In genomic region chr7:22083711-22084289, GRCh38 we compare ENCODE assay signal across 8 cellular contexts.
A peak's percentile ranks its signal among the peaks of the same experiment; 100 is the strongest.
DNase-seq lines count a peak whose midpoint lies in the region; ATAC-seq and TF ChIP-seq lines count a peak whose summit lies in the region.

No MANE protein-coding gene starts in this region.

- ATAC-seq in DND-41 (ENCODE audit: insufficient read depth, low read depth): no peak
- ATAC-seq in natural killer cell treated with Interleukin-12 subunit alpha and Interleukin-12 subunit beta and Interleukin-15 and Interleukin-18, amount 100 ng/mL, for 72 hours: no peak
- ATAC-seq in GM18868 (IDR thresholded peaks at IDR 0.05; ENCODE audit: unreplicated experiment): no peak

- TF ChIP-seq CTCF in DND-41 (IDR thresholded peaks at IDR 0.05; ENCODE audit: borderline replicate concordance, extremely low read depth, low read length, poor library complexity, severe bottlenecking) (no peak), NB4 (IDR thresholded peaks at IDR 0.05; ENCODE audit: low read depth, low read length) (no peak)

- H3K9me3 ChIP-seq in DND-41 (ENCODE audit: insufficient read depth, low read length, severe bottlenecking): no peaks in the 10 kb centered on the region
- no peaks in the 10 kb centered on the region for H3K9me3 ChIP-seq in effector memory CD4-positive, alpha-beta T cell (ENCODE audit: control insufficient read depth, low read length)

- peak overlapping the region; percentile 53 to 72 for H3K27ac Mint-ChIP-seq in natural killer cell treated with Interleukin-12 subunit alpha and Interleukin-12 subunit beta and Interleukin-15 and Interleukin-18, amount 100 ng/mL, for 72 hours

- H3K4me1 ChIP-seq in DND-41 (ENCODE audit: insufficient read depth, low read length): peaks cover 19% of the 10 kb centered on the region
- H3K4me1 ChIP-seq in effector memory CD4-positive, alpha-beta T cell (ENCODE audit: control insufficient read depth, insufficient read depth, low read length, poor library complexity, severe bottlenecking): peaks cover 7% of the 10 kb centered on the region

- H2AFZ ChIP-seq in DND-41 (ENCODE audit: low read depth, low read length): peak overlapping the region; percentile 93

- no peaks in the 10 kb centered on the region for H3K79me2 ChIP-seq in DND-41 (ENCODE audit: insufficient read depth, low read length)

- H3K27me3 ChIP-seq in DND-41 (ENCODE audit: insufficient read depth, low read length, poor library complexity): peaks cover 49% of the 10 kb centered on the region
- H3K27me3 ChIP-seq in effector memory CD4-positive, alpha-beta T cell (replicated peaks; ENCODE audit: control insufficient read depth, insufficient read depth, low read length, poor library complexity, severe bottlenecking): no peaks in the 10 kb centered on the region

- H3K4me1 Mint-ChIP-seq in natural killer cell treated with Interleukin-12 subunit alpha and Interleukin-12 subunit beta and Interleukin-15 and Interleukin-18, amount 100 ng/mL, for 72 hours (ENCODE audit: low read depth in 2 of 2): peaks cover 9 to 13% of the 10 kb centered on the region in 2 donors

- DNase-seq in DND-41: no peak
- DNase-seq in NB4 (ENCODE audit: low read depth): no peak
- no peak for DNase-seq in effector memory CD4-positive, alpha-beta T cell
- no peak for DNase-seq in natural killer cell treated with Interleukin-12 subunit alpha and Interleukin-12 subunit beta and Interleukin-15 and Interleukin-18, amount 100 ng/mL, for 72 hours (ENCODE audit: low spot score)
- no peak for DNase-seq in NCI-H1048 (lab: John Stamatoyannopoulos, UW)
- no peak for DNase-seq in SIG-M5 treated with dmso at 0.1 percent for 504 hours (lab: John Stamatoyannopoulos, UW; ENCODE audit: unreplicated experiment)
- no peak for DNase-seq in activated CD8-positive, alpha-beta memory T cell treated with anti-CD3 and anti-CD28 coated beads, Interleukin-2, amount 50 U/mL, for 4 hours

- H4K20me1 ChIP-seq in DND-41 (ENCODE audit: insufficient read depth, low read length): no peaks in the 10 kb centered on the region

- no peaks in the 10 kb centered on the region for H3K36me3 Mint-ChIP-seq in natural killer cell treated with Interleukin-12 subunit alpha and Interleukin-12 subunit beta and Interleukin-15 and Interleukin-18, amount 100 ng/mL, for 72 hours

- no peaks in the 10 kb centered on the region for H3K36me3 ChIP-seq in DND-41 (ENCODE audit: insufficient read depth, low read length)
- H3K36me3 ChIP-seq in effector memory CD4-positive, alpha-beta T cell (ENCODE audit: control insufficient read depth, insufficient read depth, low read length): no peaks in the 10 kb centered on the region

- peaks cover 13 to 25% of the 10 kb centered on the region in 2 donors for H3K27me3 Mint-ChIP-seq in natural killer cell treated with Interleukin-12 subunit alpha and Interleukin-12 subunit beta and Interleukin-15 and Interleukin-18, amount 100 ng/mL, for 72 hours

- H3K9me3 Mint-ChIP-seq in natural killer cell treated with Interleukin-12 subunit alpha and Interleukin-12 subunit beta and Interleukin-15 and Interleukin-18, amount 100 ng/mL, for 72 hours: no peaks in the 10 kb centered on the region

- H3K4me3 Mint-ChIP-seq in natural killer cell treated with Interleukin-12 subunit alpha and Interleukin-12 subunit beta and Interleukin-15 and Interleukin-18, amount 100 ng/mL, for 72 hours: peak overlapping the region; percentile 79

- peak overlapping the region; percentile 27 to 70; a peak in 3 of 4 replicates for H3K4me3 ChIP-seq in DND-41 (ENCODE audit: low read depth in 1 of 2, low read length in 2 of 2)
- H3K4me3 ChIP-seq in NB4 (ENCODE audit: low read depth, low read length): peak overlapping the region; percentile 29
- peak overlapping the region; percentile 63 for H3K4me3 ChIP-seq in effector memory CD4-positive, alpha-beta T cell (ENCODE audit: insufficient read depth, low read depth, low read length, poor library complexity, severe bottlenecking)

- H3K27ac ChIP-seq in DND-41 (ENCODE audit: low read length): no peak overlapping the region
- no peak overlapping the region for H3K27ac ChIP-seq in effector memory CD4-positive, alpha-beta T cell (ENCODE audit: insufficient read depth, low read length, poor library complexity, severe bottlenecking)

- peak overlapping the region; percentile 53; the same call in 1 of the 2 replicates for H3K9ac ChIP-seq in DND-41 (ENCODE audit: low read depth, low read length)

- peak overlapping the region; percentile 95 for H3K4me2 ChIP-seq in DND-41 (ENCODE audit: insufficient read depth, low read length)

- no peak for TF ChIP-seq POLR2A in NB4 (IDR thresholded peaks at IDR 0.05; ENCODE audit: extremely low read depth, insufficient read length)
